ENCODE assay signal across 8 cellular contexts in the genomic region with DNA sequence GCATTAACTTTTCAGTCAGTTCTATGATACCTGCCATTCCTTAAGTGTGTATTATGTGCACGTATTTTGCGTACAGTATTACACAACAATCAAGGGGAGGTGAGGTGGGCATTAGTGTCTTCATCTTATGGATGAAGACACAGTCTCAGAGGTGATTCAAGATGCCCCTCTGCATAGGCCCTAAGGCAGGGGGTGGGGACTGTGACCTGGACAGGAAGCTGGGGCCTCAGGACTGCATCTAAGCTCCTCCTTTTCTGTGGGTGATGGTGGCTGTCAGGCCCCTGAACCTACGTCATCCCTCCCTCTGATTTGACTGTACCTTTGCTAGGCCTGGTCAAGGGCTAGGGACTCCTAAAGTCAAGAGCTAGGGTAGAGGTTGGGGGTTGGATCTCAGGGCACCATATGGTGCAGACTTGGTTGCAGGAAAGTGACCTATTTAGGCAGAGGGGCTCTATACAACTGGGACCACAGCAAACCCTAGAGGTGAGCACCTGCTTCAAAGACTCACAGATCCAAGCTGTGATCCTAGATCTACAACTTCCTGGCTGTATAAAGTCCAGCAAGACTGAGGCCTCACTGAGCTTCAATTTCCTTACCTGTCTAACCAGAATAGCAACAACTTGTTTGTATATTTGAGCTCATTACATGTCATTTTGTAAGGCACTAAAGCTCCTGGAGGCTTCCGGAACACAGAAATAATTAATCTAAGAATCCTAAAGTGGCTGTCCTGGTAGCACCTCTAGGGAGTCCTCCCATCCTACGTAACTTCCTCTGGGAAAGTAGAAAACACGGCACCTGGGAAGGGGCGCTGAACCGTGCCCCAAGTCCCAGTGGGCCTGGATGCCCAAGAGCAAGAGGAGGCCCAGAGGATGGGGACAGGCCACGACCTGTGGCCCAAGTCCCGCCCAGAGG. TPM values are rescaled to one million over a fixed set of nuclear protein-coding genes. Genes with fewer than 3 reads are reported as not detected.
DNase-seq lines count a peak whose midpoint lies in the region; ATAC-seq, FAIRE-seq and TF ChIP-seq lines count a peak whose summit lies in the region.

No MANE protein-coding gene starts in this region.

- intact Hi-C loops in pancreas (cut with DNase I): no loop called here

- H3K4me1 ChIP-seq in SK-N-SH (ENCODE audit: control insufficient read depth in 1 of 2, insufficient read depth in 2 of 2, low read depth in 1 of 2, low read length in 1 of 2): peaks cover 22 to 40% of the 10 kb centered on the region in 2 experiments; a peak in 2 of 4 replicates
- peaks cover 41% of the 10 kb centered on the region for H3K4me1 ChIP-seq in RWPE2 (ENCODE audit: insufficient read depth, poor library complexity, severe bottlenecking)
- peaks cover 4 to 13% (median 9%) of the 10 kb centered on the region in 3 donors for H3K4me1 ChIP-seq in pancreas

- no peaks in the 10 kb centered on the region for H3K36me3 ChIP-seq in SK-N-SH (replicated peaks in 1 of 2; ENCODE audit: control insufficient read depth in 1 of 2, insufficient read depth in 2 of 2, low read length in 1 of 2)
- peaks cover 7% of the 10 kb centered on the region; the same call in 1 of the 2 replicates for H3K36me3 ChIP-seq in RWPE2 (ENCODE audit: low read depth)
- no peaks in the 10 kb centered on the region for H3K36me3 ChIP-seq in pancreas

- H4K20me1 ChIP-seq in SK-N-SH (ENCODE audit: insufficient read depth): peaks cover 30% of the 10 kb centered on the region

- H2AFZ ChIP-seq in SK-N-SH (ENCODE audit: low read depth): no peak overlapping the region

- DNase-seq in SK-N-SH (no peak), RWPE2 (ENCODE audit: low spot score) (no peak), epithelial cell of esophagus (ENCODE audit: low read depth) (peak; percentile 75), pancreas (peak in 1 of 6 donors; percentile 22), D721Med (ENCODE audit: insufficient read length, low spot score) (no peak), HuH-7.5 (ENCODE audit: low spot score) (no peak)

- H3K27ac ChIP-seq in SK-N-SH (ENCODE audit: low read depth in 2 of 2, low read length in 1 of 2) (peak overlapping the region; percentile 32 to 85; a peak in 3 of 4 replicates), RWPE2 (ENCODE audit: poor library complexity, severe bottlenecking) (peak overlapping the region; percentile 84), pancreas (peak overlapping the region; percentile 80 to 83 (median 80))

- no peak for TF ChIP-seq CTCF in SK-N-SH (IDR thresholded peaks at IDR 0.05)
- TF ChIP-seq CTCF in RWPE2 (IDR thresholded peaks at IDR 0.05; ENCODE audit: poor library complexity, severe bottlenecking): no peak
- TF ChIP-seq CTCF in epithelial cell of esophagus (IDR thresholded peaks at IDR 0.05; ENCODE audit: insufficient read depth, low read depth, low read length, missing control alignments): no peak
- TF ChIP-seq CTCF in pancreas (IDR thresholded peaks at IDR 0.05): no peak
- TF ChIP-seq CTCF in D721Med (IDR thresholded peaks at IDR 0.05; ENCODE audit: insufficient read depth, missing control alignments): no peak

- CTCF ChIA-PET in SK-N-SH (lab: Yijun Ruan, JAX): interaction anchor here (0.6 to 1.6 kb wide), 4 partner anchors 28 to 399 kb away, joined by 3 to 4 read pairs (median 3); no protein-coding TSS in a partner anchor

- no peak for TF ChIP-seq EP300 in SK-N-SH (IDR thresholded peaks at IDR 0.05; ENCODE audit: borderline replicate concordance in 1 of 2, low read depth in 1 of 2, low read length in 1 of 2)

- H3K9ac ChIP-seq in SK-N-SH: no peak overlapping the region

- ATAC-seq in SK-N-SH treated with all-trans-retinoic acid at 6 μM for 48 hours: no peak
- peak; percentile 39 for ATAC-seq in HG02623 (IDR thresholded peaks at IDR 0.05; ENCODE audit: unreplicated experiment)
- ATAC-seq in RWPE2 (ENCODE audit: low read depth): peak; percentile 3; the same call in 1 of the 3 replicates
- ATAC-seq in pancreas: peak in 3 of 4 donors; percentile 1 to 30 (median 3)

- H3K4me2 ChIP-seq in SK-N-SH: peak overlapping the region; percentile 97

- H3K79me2 ChIP-seq in SK-N-SH (ENCODE audit: insufficient read depth): peaks cover 37% of the 10 kb centered on the region

- no peaks in the 10 kb centered on the region for H3K9me3 ChIP-seq in SK-N-SH
- no peaks in the 10 kb centered on the region for H3K9me3 ChIP-seq in RWPE2 (ENCODE audit: severe bottlenecking)
- H3K9me3 ChIP-seq in pancreas: no peaks in the 10 kb centered on the region

- 87% methylated on average over 9 of the region's 10 CpGs for WGBS in SK-N-SH (ENCODE audit: low lambda C conversion rate)
- 67 to 70% methylated on average over 10 of the region's 10 CpGs for WGBS in pancreas, 2 donors

- no peaks in the 10 kb centered on the region for H3K9me2 ChIP-seq in SK-N-SH

- H3K27me3 ChIP-seq in SK-N-SH (ENCODE audit: insufficient read depth) (no peaks in the 10 kb centered on the region), RWPE2 (ENCODE audit: insufficient read depth, poor library complexity, severe bottlenecking) (no peaks in the 10 kb centered on the region), pancreas (no peaks in the 10 kb centered on the region)

- POLR2A ChIA-PET in SK-N-SH (lab: Yijun Ruan, JAX): interaction anchor here (1.4 kb wide), 1 partner anchor 29 kb away, joined by 3 read pairs; no protein-coding TSS in a partner anchor

- FAIRE-seq in pancreas (lab: Jason Lieb, UNC) (no peak), D721Med (lab: Jason Lieb, UNC) (no peak)

- no peak for TF ChIP-seq RAD21 in SK-N-SH (IDR thresholded peaks at IDR 0.05; ENCODE audit: low read length)

- peaks cover 7% of the 10 kb centered on the region for H3F3A ChIP-seq in SK-N-SH (replicated peaks; ENCODE audit: insufficient read depth)

- H3K4me3 ChIP-seq in SK-N-SH (ENCODE audit: low read depth in 2 of 2, low read length in 1 of 2) (peak overlapping the region; percentile 96 to 97; a peak in 3 of 4 replicates), RWPE2 (ENCODE audit: severe bottlenecking) (peak overlapping the region; percentile 92), epithelial cell of esophagus (ENCODE audit: low read length) (peak overlapping the region; percentile 54), pancreas (peak overlapping the region; percentile 51 to 83 (median 72))

TF ChIP-seq in SK-N-SH, 30 proteins besides CTCF, POLR2A, EP300 and RAD21 (continues in another document):
- no peak for TF ChIP-seq NFIC (IDR thresholded peaks at IDR 0.05; ENCODE audit: borderline replicate concordance)
- TF ChIP-seq, protein P1, sequence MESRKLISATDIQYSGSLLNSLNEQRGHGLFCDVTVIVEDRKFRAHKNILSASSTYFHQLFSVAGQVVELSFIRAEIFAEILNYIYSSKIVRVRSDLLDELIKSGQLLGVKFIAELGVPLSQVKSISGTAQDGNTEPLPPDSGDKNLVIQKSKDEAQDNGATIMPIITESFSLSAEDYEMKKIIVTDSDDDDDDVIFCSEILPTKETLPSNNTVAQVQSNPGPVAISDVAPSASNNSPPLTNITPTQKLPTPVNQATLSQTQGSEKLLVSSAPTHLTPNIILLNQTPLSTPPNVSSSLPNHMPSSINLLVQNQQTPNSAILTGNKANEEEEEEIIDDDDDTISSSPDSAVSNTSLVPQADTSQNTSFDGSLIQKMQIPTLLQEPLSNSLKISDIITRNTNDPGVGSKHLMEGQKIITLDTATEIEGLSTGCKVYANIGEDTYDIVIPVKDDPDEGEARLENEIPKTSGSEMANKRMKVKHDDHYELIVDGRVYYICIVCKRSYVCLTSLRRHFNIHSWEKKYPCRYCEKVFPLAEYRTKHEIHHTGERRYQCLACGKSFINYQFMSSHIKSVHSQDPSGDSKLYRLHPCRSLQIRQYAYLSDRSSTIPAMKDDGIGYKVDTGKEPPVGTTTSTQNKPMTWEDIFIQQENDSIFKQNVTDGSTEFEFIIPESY (IDR thresholded peaks at IDR 0.05; ENCODE audit: borderline replicate concordance, low read depth): no peak

TF ChIP-seq in SK-N-SH treated with all-trans-retinoic acid at 6 μM for 48 hours, 23 proteins besides CTCF, POLR2A, EP300 and RAD21:
- no peak for TF ChIP-seq ISL1 (CRISPR knock-in tag; IDR thresholded peaks at IDR 0.05)
- no peak for TF ChIP-seq BACH2 (CRISPR knock-in tag; IDR thresholded peaks at IDR 0.05; ENCODE audit: borderline replicate concordance)

RNA-seq across cellular contexts. Expression of a gene that starts 39.1 kb away (rescaled TPM):
- polyA plus RNA-seq in SK-N-SH (2012; rRNA removed): 32.0 and 38.7 TPM in 2 replicates
- 35.7 and 35.8 TPM in 2 replicates for polyA plus RNA-seq in SK-N-SH (2012; cell fraction: cytosol; rRNA removed)
- 38.1 and 44.0 TPM in 2 replicates for polyA plus RNA-seq in SK-N-SH (2012; cell fraction: nucleus; rRNA removed)
- total RNA-seq in pancreas: 10 to 100 TPM in 3 of 6 donors, 1 to 10 TPM in 3; 7.2 to 18.1 (median 10.6) TPM
- polyA plus RNA-seq in pancreas: 1 to 10 TPM; 6.7 to 8.8 TPM
